ENCODE assay signal across 8 cellular contexts in genomic region chr9:36258989-36259315, GRCh38. TPM values are rescaled to one million over a fixed set of nuclear protein-coding genes. Genes with fewer than 3 reads are reported as not detected.
A peak's percentile ranks its signal among the peaks of the same experiment; 100 is the strongest.
DNase-seq lines count a peak whose midpoint lies in the region; ATAC-seq, FAIRE-seq and TF ChIP-seq lines count a peak whose summit lies in the region.

No MANE protein-coding gene starts in this region.

- H3K36me3 ChIP-seq in GM12878 (ENCODE audit: control insufficient read depth in 2 of 2, insufficient read depth in 2 of 2, low read length in 1 of 2) (no peaks in the 10 kb centered on the region), lung (ENCODE audit: control insufficient read depth in 2 of 2, insufficient read depth in 2 of 2, low read length in 2 of 2) (no peaks in the 10 kb centered on the region), upper lobe of left lung (no peaks in the 10 kb centered on the region)

- no peaks in the 10 kb centered on the region for H3K36me3 Mint-ChIP-seq in activated naive CD4-positive, alpha-beta T cell treated with anti-CD3 and anti-CD28 coated beads, Interleukin-2, amount 10 ng/mL, durations not matched to agents 7 days and 5 days

- POLR2A ChIA-PET in GM12878 (lab: Charles Lee) = interaction anchor here (1.0 to 2.3 kb wide), 4 partner anchors 11 to 178 kb away, joined by 3 to 8 read pairs (median 5); partner anchors contain the start of gene CLTA

- ATAC-seq in GM12878 (no peak), lung (ENCODE audit: insufficient read depth, low FRiP score) (no peak), upper lobe of left lung (ENCODE audit: low FRiP score in 2 of 2) (no peak), HG03565 (IDR thresholded peaks at IDR 0.05; ENCODE audit: unreplicated experiment) (no peak), HG03460 (IDR thresholded peaks at IDR 0.05; ENCODE audit: unreplicated experiment) (no peak)

- no peaks in the 10 kb centered on the region for H4K20me1 ChIP-seq in GM12878 (ENCODE audit: control insufficient read depth, insufficient read depth)

- CTCF ChIA-PET in activated naive CD4-positive, alpha-beta T cell treated with anti-CD3 and anti-CD28 coated beads, Interleukin-2, amount 10 ng/mL, durations not matched to agents 7 days and 5 days (lab: Charles Lee) = interaction anchor here (1.0 kb wide), 1 partner anchor 9 kb away, joined by 4 read pairs; no protein-coding TSS in a partner anchor
- CTCF ChIA-PET in GM12878 (lab: Yijun Ruan, JAX) = interaction anchor here (0.5 to 2.2 kb wide), 8 partner anchors 10 to 433 kb away, joined by 3 to 9 read pairs (median 3); no protein-coding TSS in a partner anchor

- in situ Hi-C loops in GM12878 (cut with MboI) = no loop called here

- intact Hi-C loops in GM12878 (cut with micrococcal nuclease; ENCODE audit: unreplicated experiment) = loop anchor here (5.0 to 10.0 kb wide), 2 partner anchors 67 to 196 kb away; partner anchors contain the start of gene CLTA

- H3K9me3 Mint-ChIP-seq in activated naive CD4-positive, alpha-beta T cell treated with anti-CD3 and anti-CD28 coated beads, Interleukin-2, amount 10 ng/mL, durations not matched to agents 7 days and 5 days = no peaks in the 10 kb centered on the region

- H3K4me2 ChIP-seq in GM12878 (ENCODE audit: control insufficient read depth, insufficient read depth) = peak overlapping the region; percentile 94

- H3K27ac ChIP-seq in GM12878 (ENCODE audit: control insufficient read depth, insufficient read depth) = peak overlapping the region; percentile 78; the same call in 1 of the 2 replicates
- peak overlapping the region; percentile 90 to 97 for H3K27ac ChIP-seq in lung (ENCODE audit: low read depth in 1 of 2, low read length in 1 of 2)
- peak overlapping the region; percentile 98 to 99 (median 98) for H3K27ac ChIP-seq in upper lobe of left lung

- 45% methylated on average over 7 of the region's 7 CpGs for WGBS in GM12878 (ENCODE audit: insufficient coverage, insufficient replicate concordance, low lambda C conversion rate, missing lambda C conversion rate)
- WGBS in lung, 2 donors = 41 to 48% methylated on average over 7 of the region's 7 CpGs
- WGBS in upper lobe of left lung, 2 donors = 44 to 60% methylated on average over 3 to 7 of the region's 7 CpGs

- no peaks in the 10 kb centered on the region for H3K27me3 Mint-ChIP-seq in activated naive CD4-positive, alpha-beta T cell treated with anti-CD3 and anti-CD28 coated beads, Interleukin-2, amount 10 ng/mL, durations not matched to agents 7 days and 5 days

- SMC1A ChIA-PET in GM12878 (lab: Charles Lee; ENCODE audit: uncharacterized antibody, unreplicated experiment) = interaction anchor here (0.7 to 1.5 kb wide), 3 partner anchors 18 to 70 kb away, joined by 3 to 6 read pairs (median 3); partner anchors contain the start of gene CLTA

- H2AFZ ChIP-seq in GM12878 (ENCODE audit: control insufficient read depth, low read depth, low read length) = peak overlapping the region; percentile 93

- peaks cover 18% of the 10 kb centered on the region for H3K4me1 Mint-ChIP-seq in activated naive CD4-positive, alpha-beta T cell treated with anti-CD3 and anti-CD28 coated beads, Interleukin-2, amount 10 ng/mL, durations not matched to agents 7 days and 5 days

- peak overlapping the region; percentile 69; the same call in 1 of the 2 replicates for H3K9ac ChIP-seq in GM12878 (ENCODE audit: control insufficient read depth, insufficient read depth, low read length)

- TF ChIP-seq CTCF in GM12878 (IDR thresholded peaks at IDR 0.05 in 2 of 3, conservative IDR thresholded peaks at IDR 0.05 in 1 of 3; ENCODE audit: control insufficient read depth in 2 of 3, extremely low read depth in 1 of 3, insufficient read depth in 1 of 3, low read depth in 3 of 3, low read length in 3 of 3) (no peak), lung (IDR thresholded peaks at IDR 0.05; ENCODE audit: control extremely low read depth, extremely low read depth) (no peak), upper lobe of left lung (IDR thresholded peaks at IDR 0.05) (no peak)

- TF ChIP-seq EP300 in GM12878 (IDR thresholded peaks at IDR 0.05; ENCODE audit: borderline replicate concordance in 1 of 2, control insufficient read depth in 1 of 2, low read depth in 2 of 2, low read length in 2 of 2) (no peak), upper lobe of left lung (IDR thresholded peaks at IDR 0.05) (no peak)

- peak overlapping the region; percentile 88 for H3K4me3 Mint-ChIP-seq in activated naive CD4-positive, alpha-beta T cell treated with anti-CD3 and anti-CD28 coated beads, Interleukin-2, amount 10 ng/mL, durations not matched to agents 7 days and 5 days

- RAD21 ChIA-PET in GM12878 (lab: Charles Lee; ENCODE audit: unreplicated experiment) = interaction anchor here (0.6 to 2.2 kb wide), 2 partner anchors 10 to 69 kb away, joined by 3 to 10 read pairs; partner anchors contain the start of gene CLTA

- no TSS peak for BruUV-seq in GM12878 (replicated peaks; lab: Mats Ljungman, UMichigan)

- no peak for FAIRE-seq in GM12878 (lab: Jason Lieb, UNC)

- H3K27me3 ChIP-seq in GM12878 (replicated peaks in 1 of 2; ENCODE audit: control insufficient read depth in 2 of 2, insufficient read depth in 2 of 2, low read length in 1 of 2) (no peaks in the 10 kb centered on the region), lung (ENCODE audit: control insufficient read depth, insufficient read depth) (no peaks in the 10 kb centered on the region), upper lobe of left lung (no peaks in the 10 kb centered on the region)

- H3K4me1 ChIP-seq in GM12878 (ENCODE audit: control insufficient read depth, insufficient read depth, low read length) (peaks cover 3% of the 10 kb centered on the region), lung (ENCODE audit: control insufficient read depth in 2 of 2, insufficient read depth in 2 of 2, low read length in 2 of 2) (no peaks in the 10 kb centered on the region), upper lobe of left lung (peaks cover 5 to 20% (median 12%) of the 10 kb centered on the region in 4 donors)

- TF ChIP-seq POLR2A in GM12878 (IDR thresholded peaks at IDR 0.05; ENCODE audit: low read depth, low read length) (no peak), upper lobe of left lung (IDR thresholded peaks at IDR 0.05) (no peak)

- DNase-seq in activated naive CD4-positive, alpha-beta T cell treated with anti-CD3 and anti-CD28 coated beads, Interleukin-2, amount 10 ng/mL, durations not matched to agents 7 days and 5 days = no peak
- no peak for DNase-seq in activated naive CD4-positive, alpha-beta T cell (lab: John Stamatoyannopoulos, UW)
- DNase-seq in GM12878 (ENCODE audit: low read depth, low spot score) = no peak
- no peak for DNase-seq in lung (ENCODE audit: low spot score)
- no peak for DNase-seq in upper lobe of left lung
- no peak for DNase-seq in stimulated activated naive CD4-positive, alpha-beta T cell treated with Interleukin-2 at 50 U/mL for 16 hours (lab: John Stamatoyannopoulos, UW)

- TF ChIP-seq RAD21 in GM12878 (IDR thresholded peaks at IDR 0.05; ENCODE audit: insufficient read depth, low read depth, low read length) = no peak

- peak overlapping the region; percentile 93 for H3K27ac Mint-ChIP-seq in activated naive CD4-positive, alpha-beta T cell treated with anti-CD3 and anti-CD28 coated beads, Interleukin-2, amount 10 ng/mL, durations not matched to agents 7 days and 5 days

- H3K9me3 ChIP-seq in GM12878 (replicated peaks; ENCODE audit: control insufficient read depth, insufficient read depth, low read length) (no peaks in the 10 kb centered on the region), lung (ENCODE audit: control insufficient read depth in 2 of 2, insufficient read depth in 1 of 2, low read length in 1 of 2) (no peaks in the 10 kb centered on the region), upper lobe of left lung (no peaks in the 10 kb centered on the region)

- H3K4me3 ChIP-seq in GM12878 = peak overlapping the region; percentile 76
- peak overlapping the region; percentile 90 for H3K4me3 ChIP-seq in lung
- H3K4me3 ChIP-seq in upper lobe of left lung = peak overlapping the region; percentile 98 to 99 (median 98)

- peaks cover 13% of the 10 kb centered on the region for H3K79me2 ChIP-seq in GM12878 (ENCODE audit: control insufficient read depth, insufficient read depth, low read length)

TF ChIP-seq in GM12878, 131 proteins besides CTCF, POLR2A, EP300 and RAD21 (continues in another document):
- TF ChIP-seq MYC (IDR thresholded peaks at IDR 0.05; ENCODE audit: insufficient read depth, insufficient read length, insufficient replicate concordance, low read length, severe bottlenecking) = no peak
- TF ChIP-seq, protein P1, sequence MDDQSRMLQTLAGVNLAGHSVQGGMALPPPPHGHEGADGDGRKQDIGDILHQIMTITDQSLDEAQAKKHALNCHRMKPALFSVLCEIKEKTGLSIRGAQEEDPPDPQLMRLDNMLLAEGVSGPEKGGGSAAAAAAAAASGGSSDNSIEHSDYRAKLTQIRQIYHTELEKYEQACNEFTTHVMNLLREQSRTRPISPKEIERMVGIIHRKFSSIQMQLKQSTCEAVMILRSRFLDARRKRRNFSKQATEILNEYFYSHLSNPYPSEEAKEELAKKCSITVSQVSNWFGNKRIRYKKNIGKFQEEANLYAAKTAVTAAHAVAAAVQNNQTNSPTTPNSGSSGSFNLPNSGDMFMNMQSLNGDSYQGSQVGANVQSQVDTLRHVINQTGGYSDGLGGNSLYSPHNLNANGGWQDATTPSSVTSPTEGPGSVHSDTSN (IDR thresholded peaks at IDR 0.05; ENCODE audit: insufficient replicate concordance, low read depth, low read length) = no peak
- TF ChIP-seq POLR2AphosphoS2 (IDR thresholded peaks at IDR 0.05; ENCODE audit: low read depth, low read length) = no peak

RNA-seq across cellular contexts. Expression of gene GNE, which starts 0.7 kb away (rescaled TPM):
- 14.5 and 15.4 TPM in 2 replicates for total RNA-seq in GM12878 (2013; cell fraction: nucleolus; rRNA removed)
- total RNA-seq in GM12878 (2014; rRNA removed) (11.6 and 16.0 TPM in 2 replicates), GM12878 (2014; rRNA removed; fragmentation: Illumina TruSeq; extraction: Trizol) (12.0 and 13.6 TPM in 2 replicates), GM12878 (2021) (11.8 and 13.1 TPM in 2 replicates), lung (10 to 100 TPM; 17.1 to 18.4 TPM), upper lobe of left lung (10 to 100 TPM in 4 of 6 donors, 1 to 10 TPM in 2; 9.0 to 23.6 (median 13.4) TPM)
- polyA plus RNA-seq in GM12878 (2011; ENCODE audit: low read depth) = 7.7 TPM
- polyA plus RNA-seq in GM12878 (2011; rRNA removed) (12.2 and 13.0 TPM in 2 replicates), GM12878 (2014; fragmentation: Illumina TruSeq; extraction: Trizol) (12.9 and 13.9 TPM in 2 replicates), GM12878 (2014; fragmentation: Nextera tagmentation; extraction: Ambion mirVana) (1 to 10 TPM; 4.1 to 6.0 TPM), GM12878 (2014; rRNA removed) (8.7 and 9.8 TPM in 2 replicates), GM12878 (2016; fragmentation: Nextera tagmentation; extraction: Ambion mirVana) (1 to 10 TPM; 6.4 to 6.7 TPM), lung (10 to 100 TPM in 1 of 2 donors, 1 to 10 TPM in 1; 5.1 to 10.4 TPM)
- 12.1 and 12.4 TPM in 2 replicates for polyA plus RNA-seq in GM12878 (2011; cell fraction: cytosol; rRNA removed)
- 5.1 and 6.5 TPM in 2 replicates for polyA plus RNA-seq in GM12878 (2011; cell fraction: nucleus; rRNA removed)
- polyA plus RNA-seq in GM12878 (2012) = 8.2 and 8.6 TPM in 2 replicates
- polyA minus RNA-seq in GM12878 (2011; rRNA and poly(A)+ RNA removed) = 33.6 and 42.4 TPM in 2 replicates
- 6.0 and 7.7 TPM in 2 replicates for polyA minus RNA-seq in GM12878 (2011; cell fraction: cytosol; rRNA and poly(A)+ RNA removed)
- polyA minus RNA-seq in GM12878 (2011; cell fraction: nucleus; rRNA and poly(A)+ RNA removed) = 4.8 and 6.9 TPM in 2 replicates
